In genomic region chr12:109818900-109819500, GRCh38 we compare ENCODE assay signal across 1 cellular context.
TF ChIP-seq lines count a peak whose summit lies in the region.

No MANE protein-coding gene starts in this region.

TF ChIP-seq in H1, 55 proteins besides CTCF, POLR2A, EP300 and RAD21 (continued from another document):
- TF ChIP-seq KDM1A (IDR thresholded peaks at IDR 0.05; ENCODE audit: borderline replicate concordance, low read length) (no peak), EZH2 (IDR thresholded peaks at IDR 0.05; ENCODE audit: low read depth, low read length, severe bottlenecking) (no peak), GABPA (IDR thresholded peaks at IDR 0.05; ENCODE audit: borderline replicate concordance, insufficient read depth, low read length) (no peak), SP1 (IDR thresholded peaks at IDR 0.05; ENCODE audit: low read depth, low read length) (no peak), TAF1 (IDR thresholded peaks at IDR 0.05; ENCODE audit: low read depth, low read length) (no peak), RBBP5 (IDR thresholded peaks at IDR 0.05; ENCODE audit: borderline replicate concordance, low read depth, low read length) (no peak), BRCA1 (IDR thresholded peaks at IDR 0.05; ENCODE audit: low read depth, low read length) (no peak), YY1 (IDR thresholded peaks at IDR 0.05; ENCODE audit: low read depth, low read length) (no peak), SIX5 (IDR thresholded peaks at IDR 0.05; ENCODE audit: low read depth, low read length) (no peak), TAF7 (optimal IDR thresholded peaks at IDR 0.05; ENCODE audit: borderline replicate concordance, low read depth, low read length) (no peak), JUN (IDR thresholded peaks at IDR 0.05; ENCODE audit: low read depth, low read length) (no peak), SRF (IDR thresholded peaks at IDR 0.05; ENCODE audit: low read depth, low read length) (no peak), CHD7 (IDR thresholded peaks at IDR 0.05; ENCODE audit: insufficient replicate concordance, low read length) (no peak), NRF1 (IDR thresholded peaks at IDR 0.05; ENCODE audit: low read depth, low read length) (no peak), HDAC6 (IDR thresholded peaks at IDR 0.05; ENCODE audit: low read depth, low read length) (no peak), CBX5 (IDR thresholded peaks at IDR 0.05; ENCODE audit: low read depth, low read length) (no peak), SP4 (IDR thresholded peaks at IDR 0.05; ENCODE audit: low read length) (no peak)
